ENCODE assay signal across 12 cellular contexts in the genomic region with DNA sequence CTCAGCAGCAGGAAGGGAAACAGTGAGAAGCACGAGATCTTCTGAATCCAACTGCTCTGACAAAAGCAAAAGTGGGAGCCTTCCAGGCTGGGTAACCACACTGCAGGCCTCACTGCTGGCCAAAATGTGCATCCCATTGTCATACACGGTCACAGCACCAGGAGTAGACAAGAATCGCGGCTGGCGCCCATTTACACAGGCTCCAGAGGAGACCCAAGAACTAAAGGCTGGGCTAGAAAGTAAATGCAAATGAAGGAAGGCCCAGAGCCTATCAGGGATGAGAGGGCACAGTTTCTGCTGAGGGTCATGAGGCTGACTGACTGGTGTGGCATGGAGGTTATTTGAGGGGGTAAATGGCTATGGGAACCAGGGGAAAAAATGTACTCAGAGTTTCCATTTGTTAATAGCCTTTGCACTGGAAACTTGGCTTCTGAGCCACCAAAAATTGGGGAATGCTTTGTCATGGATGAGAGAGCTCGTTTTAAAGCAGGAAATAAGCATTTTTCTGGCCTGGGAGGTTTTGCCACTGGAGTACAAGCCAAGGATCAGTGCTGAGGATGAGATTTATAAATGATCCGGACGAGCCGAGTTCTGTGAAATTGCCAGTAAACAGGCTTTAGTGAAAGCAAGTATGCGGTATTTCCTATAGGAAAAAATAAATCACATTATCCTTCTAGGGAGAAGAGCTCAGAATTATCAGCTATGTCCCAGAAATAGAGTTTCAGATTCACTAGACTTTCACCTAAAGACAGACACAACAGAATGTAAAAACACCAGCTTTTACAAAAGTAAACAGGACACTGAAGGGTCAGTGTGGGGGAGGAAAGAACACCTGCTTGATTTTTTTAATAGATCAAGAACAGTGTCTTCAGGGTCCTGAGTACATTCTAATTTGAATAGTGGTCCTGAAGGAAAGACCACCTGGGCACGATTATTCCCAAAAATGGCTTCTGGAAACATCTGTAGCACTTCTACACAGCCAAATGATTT.
DNase-seq lines count a peak whose midpoint lies in the region; ATAC-seq lines count a peak whose summit lies in the region.
"Had no signal": no experiment of that assay in that cellular context is flagged by ENCODE, and none has a peak within 500 bp of the region (broad histone marks: within the 10 kb centered on the region; RNA-seq: fewer than 3 reads in every experiment).

No MANE protein-coding gene starts in this region.

- no peaks in the 10 kb centered on the region for H3K27me3 Mint-ChIP-seq in activated T-helper 17 cell treated with anti-CD3 and anti-CD28 coated beads, Interleukin-2, amount 50 U/mL, for 72 hours

- no peaks in the 10 kb centered on the region for H3K27me3 ChIP-seq in skeletal muscle satellite cell (ENCODE audit: control insufficient read depth, insufficient read depth, low read length)
- H3K27me3 ChIP-seq: SJSA1 had no signal

- H3K9ac ChIP-seq in skeletal muscle satellite cell (ENCODE audit: low read depth, low read length) = peak overlapping the region; percentile 1

- no peak overlapping the region for H3K4me3 Mint-ChIP-seq in activated T-helper 17 cell treated with anti-CD3 and anti-CD28 coated beads, Interleukin-2, amount 50 U/mL, for 72 hours

- H3K9me3 ChIP-seq in skeletal muscle satellite cell (replicated peaks; ENCODE audit: low read length) = no peaks in the 10 kb centered on the region
- H3K9me3 ChIP-seq: SJSA1 had no signal

- peaks cover 20% of the 10 kb centered on the region for H3K4me1 Mint-ChIP-seq in activated T-helper 17 cell treated with anti-CD3 and anti-CD28 coated beads, Interleukin-2, amount 50 U/mL, for 72 hours

- H3K27ac Mint-ChIP-seq in activated T-helper 17 cell treated with anti-CD3 and anti-CD28 coated beads, Interleukin-2, amount 50 U/mL, for 72 hours = peak overlapping the region; percentile 87

- no peaks in the 10 kb centered on the region for H3K4me1 ChIP-seq in skeletal muscle satellite cell (ENCODE audit: control insufficient read depth, insufficient read depth, low read length)
- H3K4me1 ChIP-seq: SJSA1 had no signal

- H3K36me3 Mint-ChIP-seq in activated T-helper 17 cell treated with anti-CD3 and anti-CD28 coated beads, Interleukin-2, amount 50 U/mL, for 72 hours (ENCODE audit: low read depth) = peaks cover 99% of the 10 kb centered on the region

- DNase-seq in GM04504 (ENCODE audit: low read depth) (peak; percentile 14), left lobe of liver (ENCODE audit: low spot score) (no peak), A172 (ENCODE audit: low spot score) (no peak), NOMO-1 treated with DMSO at 0.1 percent for 48 hours (lab: John Stamatoyannopoulos, UW; ENCODE audit: unreplicated experiment) (no peak)
- DNase-seq: islet precursor cell; small intestine; stimulated activated naive CD4-positive, alpha-beta T cell had no signal

- H3K9me3 Mint-ChIP-seq in activated T-helper 17 cell treated with anti-CD3 and anti-CD28 coated beads, Interleukin-2, amount 50 U/mL, for 72 hours = no peaks in the 10 kb centered on the region

- H3K4me3 ChIP-seq in skeletal muscle satellite cell (ENCODE audit: low read length) = no peak overlapping the region
- H3K4me3 ChIP-seq: SJSA1 had no signal

- peaks cover 98% of the 10 kb centered on the region for H3K36me3 ChIP-seq in skeletal muscle satellite cell (ENCODE audit: insufficient read depth, low read length)

- no peak for ATAC-seq in activated T-helper 17 cell treated with anti-CD3 and anti-CD28 coated beads, Interleukin-2, amount 50 U/mL, for 72 hours (replicated peaks)
- peak; percentile 22 for ATAC-seq in left lobe of liver
- no peak for ATAC-seq in HG02571 (IDR thresholded peaks at IDR 0.05; ENCODE audit: unreplicated experiment)
- ATAC-seq in HG03175 (IDR thresholded peaks at IDR 0.05; ENCODE audit: unreplicated experiment) = no peak

- H3K4me2 ChIP-seq in skeletal muscle satellite cell (ENCODE audit: low read length) = no peak overlapping the region
